16 cellular contexts compared by ENCODE assay signal in genomic region chrX:10447577-10448214, GRCh38.
DNase-seq lines count a peak whose midpoint lies in the region; ATAC-seq and TF ChIP-seq lines count a peak whose summit lies in the region.
"Had no signal": no experiment of that assay in that cellular context is flagged by ENCODE, and none has a peak within 500 bp of the region (broad histone marks: within the 10 kb centered on the region; RNA-seq: fewer than 3 reads in every experiment).

No MANE protein-coding gene starts in this region.

- no peaks in the 10 kb centered on the region for H3K4me1 ChIP-seq in body of pancreas
- H3K4me1 ChIP-seq: colonic mucosa had no signal

- peak; percentile 65 for ATAC-seq in body of pancreas
- no peak for ATAC-seq in HG03159 (IDR thresholded peaks at IDR 0.05; ENCODE audit: unreplicated experiment)
- no peak for ATAC-seq in GM18873 (IDR thresholded peaks at IDR 0.05; ENCODE audit: low FRiP score, unreplicated experiment)
- ATAC-seq: mucosa of descending colon had no signal

- DNase-seq in AG20443 (ENCODE audit: low spot score) (peak; percentile 21), LHCN-M2 (ENCODE audit: low read depth) (peak; percentile 54), body of pancreas (peak in 2 of 4 donors; percentile 9 to 15), glomerular visceral epithelial cell (ENCODE audit: extremely low spot score) (peak; percentile 17), amniotic stem cell (lab: John Stamatoyannopoulos, UW) (no peak), NOMO-1 treated with DMSO at 0.1 percent for 48 hours (lab: John Stamatoyannopoulos, UW; ENCODE audit: unreplicated experiment) (no peak)
- DNase-seq: activated CD4-positive, alpha-beta T cell treated with anti-CD3 and anti-CD28 coated beads for 1 hour; activated naive CD8-positive, alpha-beta T cell treated with anti-CD3 and anti-CD28 coated beads, Interleukin-2, amount 10 ng/mL, durations not matched to agents 7 days and 5 days; AML-193; colonic mucosa; H9; mucosa of descending colon; NCI-H1930; NCI-H748 treated with DMSO at 0.1 percent for 48 hours had no signal

- no peaks in the 10 kb centered on the region for H3K9me3 ChIP-seq in body of pancreas
- H3K9me3 ChIP-seq: colonic mucosa, mucosa of descending colon had no signal

- 43 to 65% methylated on average over 4 of the region's 4 CpGs for WGBS in body of pancreas, 2 donors

- no peak overlapping the region for H3K27ac ChIP-seq in body of pancreas
- H3K27ac ChIP-seq: colonic mucosa had no signal

- intact Hi-C loops in body of pancreas (cut with DNase I): no loop called here

- no peaks in the 10 kb centered on the region for H3K27me3 ChIP-seq in body of pancreas
- H3K27me3 ChIP-seq: colonic mucosa had no signal

- TF ChIP-seq CTCF in body of pancreas (IDR thresholded peaks at IDR 0.05): no peak

- no peaks in the 10 kb centered on the region for H3K36me3 ChIP-seq in body of pancreas (replicated peaks in 1 of 2; ENCODE audit: insufficient read depth in 1 of 2, low read depth in 2 of 2)
- H3K36me3 ChIP-seq: colonic mucosa had no signal

- TF ChIP-seq POLR2A in body of pancreas (IDR thresholded peaks at IDR 0.05): no peak

- H3K4me3 ChIP-seq in body of pancreas: no peak overlapping the region
- H3K4me3 ChIP-seq: colonic mucosa, mucosa of descending colon had no signal

Comparison
In these comparisons a context has a peak if more than half of its experiments do, and no peak if none do; other contexts are left out.
1. DNase-seq: peak in AG20443 (single experiment), LHCN-M2 (single experiment) and glomerular visceral epithelial cell (single experiment); none in amniotic stem cell (single experiment) and NOMO-1 treated with DMSO at 0.1 percent for 48 hours (single experiment).